ENCODE assay signal across 1 cellular context in genomic region chr1:119603695-119604094, GRCh38.
TF ChIP-seq lines count a peak whose summit lies in the region.

No MANE protein-coding gene starts in this region.

TF ChIP-seq in HCT116, 20 proteins besides CTCF, POLR2A, EP300 and RAD21 (continued from another document):
- TF ChIP-seq ZBTB33 (IDR thresholded peaks at IDR 0.05; ENCODE audit: extremely low read depth, insufficient replicate concordance, low read length) = no peak
- no peak for TF ChIP-seq MAX (IDR thresholded peaks at IDR 0.05)
- TF ChIP-seq EZH2phosphoT487 (IDR thresholded peaks at IDR 0.05; ENCODE audit: borderline replicate concordance) = no peak
- no peak for TF ChIP-seq ELF1 (IDR thresholded peaks at IDR 0.05; ENCODE audit: borderline replicate concordance, low read depth)
- TF ChIP-seq EZH2 (IDR thresholded peaks at IDR 0.05) = no peak
- TF ChIP-seq EGR1 (IDR thresholded peaks at IDR 0.05; ENCODE audit: low read depth) = no peak
- no peak for TF ChIP-seq CEBPB (IDR thresholded peaks at IDR 0.05; ENCODE audit: low read depth)
- no peak for TF ChIP-seq TCF7L2 (IDR thresholded peaks at IDR 0.05; ENCODE audit: borderline replicate concordance, extremely low read depth, insufficient read depth, insufficient read length)
